26 cellular contexts compared by ENCODE assay signal in genomic region chr14:72611956-72612500, GRCh38.
DNase-seq lines count a peak whose midpoint lies in the region; ATAC-seq and TF ChIP-seq lines count a peak whose summit lies in the region.
"Had no signal": no experiment of that assay in that cellular context is flagged by ENCODE, and none has a peak within 500 bp of the region (broad histone marks: within the 10 kb centered on the region; RNA-seq: fewer than 3 reads in every experiment).

No MANE protein-coding gene starts in this region.

- no peak for TF ChIP-seq CTCF in nephron (IDR thresholded peaks at IDR 0.05; ENCODE audit: unreplicated experiment in 3 of 3)
- no peak for TF ChIP-seq CTCF in foreskin keratinocyte (conservative IDR thresholded peaks at IDR 0.05)

- H3K4me1 ChIP-seq in foreskin keratinocyte, result peaks cover 17% of the 10 kb centered on the region
- H3K4me1 ChIP-seq: Caco-2, SJCRH30, upper lobe of right lung had no signal

- no peaks in the 10 kb centered on the region for H3K27me3 ChIP-seq in foreskin keratinocyte
- H3K27me3 ChIP-seq: body of pancreas, SJCRH30, suprapubic skin, upper lobe of right lung had no signal

- peak overlapping the region; percentile 62 to 99 (median 70) for H3K27ac Mint-ChIP-seq in nephron
- no peak overlapping the region for H3K27ac Mint-ChIP-seq in activated T-cell treated with anti-CD3 and anti-CD28 coated beads, Interleukin-2, amount 50 U/mL, for 24 hours
- H3K27ac Mint-ChIP-seq: activated CD4-positive, alpha-beta T cell treated with anti-CD3 and anti-CD28 coated beads for 36 hours; activated T-cell treated with anti-CD3 and anti-CD28 coated beads, Interleukin-2, amount 50 U/mL, for 72 hours had no signal

- peaks cover 61% of the 10 kb centered on the region for H3K4me1 Mint-ChIP-seq in nephron
- H3K4me1 Mint-ChIP-seq in activated T-cell treated with anti-CD3 and anti-CD28 coated beads, Interleukin-2, amount 50 U/mL, for 24 hours (ENCODE audit: low read depth), result peaks cover 7% of the 10 kb centered on the region
- H3K4me1 Mint-ChIP-seq: activated CD4-positive, alpha-beta T cell treated with anti-CD3 and anti-CD28 coated beads for 36 hours had no signal

- H3K27ac ChIP-seq in foreskin keratinocyte, result no peak overlapping the region
- H3K27ac ChIP-seq: body of pancreas, C4-2B, SJCRH30, suprapubic skin, upper lobe of right lung, VCaP had no signal

- no peak for ATAC-seq in HG02885 (IDR thresholded peaks at IDR 0.05; ENCODE audit: poor library complexity, unreplicated experiment)
- no peak for ATAC-seq in foreskin keratinocyte
- ATAC-seq: activated CD4-positive, alpha-beta T cell treated with anti-CD3 and anti-CD28 coated beads for 36 hours; activated T-cell treated with anti-CD3 and anti-CD28 coated beads, Interleukin-2, amount 50 U/mL, for 72 hours; body of pancreas; upper lobe of right lung had no signal

- peak overlapping the region in 1 of 3 experiments; percentile 7 for H3K4me3 Mint-ChIP-seq in nephron
- H3K4me3 Mint-ChIP-seq in activated T-cell treated with anti-CD3 and anti-CD28 coated beads, Interleukin-2, amount 50 U/mL, for 24 hours, result no peak overlapping the region
- H3K4me3 Mint-ChIP-seq: activated CD4-positive, alpha-beta T cell treated with anti-CD3 and anti-CD28 coated beads for 36 hours; activated T-cell treated with anti-CD3 and anti-CD28 coated beads, Interleukin-2, amount 50 U/mL, for 72 hours had no signal

- H3K9me3 Mint-ChIP-seq in nephron, result no peaks in the 10 kb centered on the region
- no peaks in the 10 kb centered on the region for H3K9me3 Mint-ChIP-seq in activated T-cell treated with anti-CD3 and anti-CD28 coated beads, Interleukin-2, amount 50 U/mL, for 24 hours
- H3K9me3 Mint-ChIP-seq: activated T-cell treated with anti-CD3 and anti-CD28 coated beads, Interleukin-2, amount 50 U/mL, for 72 hours had no signal

- peak; percentile 38 for DNase-seq in activated CD8-positive, alpha-beta memory T cell treated with anti-CD3 and anti-CD28 coated beads for 24 hours
- no peak for DNase-seq in activated CD8-positive, alpha-beta memory T cell treated with anti-CD3 and anti-CD28 coated beads, Interleukin-2, amount 50 U/mL, for 4 hours
- peak; percentile 89 for DNase-seq in cerebellum (ENCODE audit: low spot score)
- DNase-seq in superior temporal gyrus (ENCODE audit: extremely low spot score), result peak; percentile 37
- no peak for DNase-seq in activated T-cell treated with anti-CD3 and anti-CD28 coated beads, Interleukin-2, amount 50 U/mL, for 24 hours
- no peak for DNase-seq in foreskin keratinocyte
- DNase-seq: activated CD4-positive, alpha-beta T cell treated with anti-CD3 and anti-CD28 coated beads for 36 hours; activated naive CD4-positive, alpha-beta T cell; activated T-cell treated with anti-CD3 and anti-CD28 coated beads, Interleukin-2, amount 50 U/mL, for 72 hours; body of pancreas; Caco-2; DMS79 treated with DMSO at 0.1 percent for 48 hours; effector CD8-positive, alpha-beta T cell; GOT3; NCI-H1048; NCI-H1694 treated with DMSO at 0.1 percent for 48 hours; SJCRH30; small intestine; stimulated activated naive CD4-positive, alpha-beta T cell; T1000; upper lobe of right lung had no signal

- H3K27me3 Mint-ChIP-seq in nephron (ENCODE audit: low read depth), result peaks cover 8% of the 10 kb centered on the region
- H3K27me3 Mint-ChIP-seq in activated T-cell treated with anti-CD3 and anti-CD28 coated beads, Interleukin-2, amount 50 U/mL, for 24 hours, result no peaks in the 10 kb centered on the region
- H3K27me3 Mint-ChIP-seq: activated CD4-positive, alpha-beta T cell treated with anti-CD3 and anti-CD28 coated beads for 36 hours had no signal

- no peaks in the 10 kb centered on the region for H3K36me3 Mint-ChIP-seq in nephron (ENCODE audit: low read depth)
- no peaks in the 10 kb centered on the region for H3K36me3 Mint-ChIP-seq in activated T-cell treated with anti-CD3 and anti-CD28 coated beads, Interleukin-2, amount 50 U/mL, for 24 hours (ENCODE audit: low read depth)

Comparison
In these comparisons a context has a peak if more than half of its experiments do, and no peak if none do; other contexts are left out.
1. DNase-seq: peak in activated CD8-positive, alpha-beta memory T cell treated with anti-CD3 and anti-CD28 coated beads for 24 hours (single experiment), cerebellum (single experiment) and superior temporal gyrus (single experiment); none in activated CD8-positive, alpha-beta memory T cell treated with anti-CD3 and anti-CD28 coated beads, Interleukin-2, amount 50 U/mL, for 4 hours (single experiment), activated T-cell treated with anti-CD3 and anti-CD28 coated beads, Interleukin-2, amount 50 U/mL, for 24 hours (single experiment) and foreskin keratinocyte (0 of 2).